Comparison of ENCODE assay signal across 18 cellular contexts in genomic region chr20:63054103-63054474, GRCh38. TPM values are rescaled to one million over a fixed set of nuclear protein-coding genes. Genes with fewer than 3 reads are reported as not detected.
DNase-seq lines count a peak whose midpoint lies in the region; ATAC-seq and TF ChIP-seq lines count a peak whose summit lies in the region.
"Had no signal": no experiment of that assay in that cellular context is flagged by ENCODE, and none has a peak within 500 bp of the region (broad histone marks: within the 10 kb centered on the region; RNA-seq: fewer than 3 reads in every experiment).

No MANE protein-coding gene starts in this region.

- WGBS in endodermal cell (ENCODE audit: insufficient coverage in 1 of 2, insufficient read length in 1 of 2), 2 experiments, result 92 to 96% methylated on average over 7 to 12 of the region's 12 CpGs

- H3K9me3 ChIP-seq in right atrium auricular region (no peaks in the 10 kb centered on the region), endodermal cell (ENCODE audit: control insufficient read depth, low read length) (peaks cover 11% of the 10 kb centered on the region)
- H3K9me3 ChIP-seq: Caco-2 had no signal

- intact Hi-C loops in left ventricle myocardium superior (cut with micrococcal nuclease), result no loop called here

- H3K4me1 ChIP-seq in right atrium auricular region (peaks cover 0 to 8% of the 10 kb centered on the region in 2 donors), endodermal cell (ENCODE audit: control insufficient read depth, insufficient read depth, low read length) (peaks cover 7% of the 10 kb centered on the region)

- no peak overlapping the region for H3K4me3 Mint-ChIP-seq in endodermal cell
- H3K4me3 Mint-ChIP-seq in osteocyte (ENCODE audit: unreplicated experiment), result no peak overlapping the region
- H3K4me3 Mint-ChIP-seq: HFFc6 had no signal

- ATAC-seq in left ventricle myocardium superior, result no peak
- no peak for ATAC-seq in HG02642 (IDR thresholded peaks at IDR 0.05; ENCODE audit: poor library complexity, unreplicated experiment)

- H3K4me1 Mint-ChIP-seq in endodermal cell (peaks cover 3% of the 10 kb centered on the region), osteocyte (ENCODE audit: unreplicated experiment) (no peaks in the 10 kb centered on the region)
- H3K4me1 Mint-ChIP-seq: CD4-positive, CD25-positive, alpha-beta regulatory T cell had no signal

- H3K36me3 Mint-ChIP-seq in endodermal cell (ENCODE audit: low read depth) (no peaks in the 10 kb centered on the region), osteocyte (ENCODE audit: unreplicated experiment) (no peaks in the 10 kb centered on the region)
- H3K36me3 Mint-ChIP-seq: CD4-positive, CD25-positive, alpha-beta regulatory T cell had no signal

- H3K27me3 Mint-ChIP-seq in endodermal cell (ENCODE audit: insufficient read depth) (peaks cover 10% of the 10 kb centered on the region), osteocyte (ENCODE audit: unreplicated experiment) (peaks cover 9% of the 10 kb centered on the region)
- H3K27me3 Mint-ChIP-seq: CD4-positive, CD25-positive, alpha-beta regulatory T cell had no signal

- H3K27ac ChIP-seq in right atrium auricular region (no peak overlapping the region), endodermal cell (ENCODE audit: low read depth, low read length) (no peak overlapping the region)

- no peaks in the 10 kb centered on the region for H3K36me3 ChIP-seq in right atrium auricular region
- H3K36me3 ChIP-seq in endodermal cell (ENCODE audit: control insufficient read depth, insufficient read depth, low read length), result no peaks in the 10 kb centered on the region

- H3K9me3 Mint-ChIP-seq in endodermal cell (peaks cover 4% of the 10 kb centered on the region), osteocyte (ENCODE audit: unreplicated experiment) (peaks cover 3% of the 10 kb centered on the region)
- H3K9me3 Mint-ChIP-seq: CD4-positive, CD25-positive, alpha-beta regulatory T cell had no signal

- no peak overlapping the region for H3K9ac ChIP-seq in endodermal cell (ENCODE audit: extremely low read depth, low read length, poor library complexity, severe bottlenecking)

- H3K4me3 ChIP-seq in right atrium auricular region (no peak overlapping the region), endodermal cell (ENCODE audit: low read length) (no peak overlapping the region)

- H3K27ac Mint-ChIP-seq in endodermal cell (no peak overlapping the region), osteocyte (ENCODE audit: unreplicated experiment) (no peak overlapping the region)
- H3K27ac Mint-ChIP-seq: CD4-positive, CD25-positive, alpha-beta regulatory T cell; HFFc6 had no signal

- peak; percentile 5 for DNase-seq in left ventricle myocardium superior
- DNase-seq in right atrium auricular region (ENCODE audit: low spot score), result no peak
- peak; percentile 30 for DNase-seq in endodermal cell
- DNase-seq in osteocyte (ENCODE audit: extremely low spot score, unreplicated experiment), result peak; percentile 62
- DNase-seq in GDM1 (lab: John Stamatoyannopoulos, UW), result no peak
- no peak for DNase-seq in NCI-H1417 (lab: John Stamatoyannopoulos, UW)
- DNase-seq: CD4-positive, CD25-positive, alpha-beta regulatory T cell; EL; HFFc6; KG1; NCI-H1048; NCI-H1694; NCI-H226; NCI-H524 treated with DMSO at 0.1 percent for 48 hours; SHP77 treated with DMSO at 0.1 percent for 48 hours had no signal

- no peak for TF ChIP-seq CTCF in right atrium auricular region (IDR thresholded peaks at IDR 0.05)
- TF ChIP-seq CTCF in endodermal cell (conservative IDR thresholded peaks at IDR 0.05), result no peak
- TF ChIP-seq CTCF in osteocyte (IDR thresholded peaks at IDR 0.05), result no peak

- H3K27me3 ChIP-seq in right atrium auricular region, result no peaks in the 10 kb centered on the region
- peaks cover 10% of the 10 kb centered on the region for H3K27me3 ChIP-seq in endodermal cell (ENCODE audit: control insufficient read depth, insufficient read depth, low read length, poor library complexity, severe bottlenecking)

RNA-seq across cellular contexts. Expression of gene BHLHE23, which starts 47.3 kb away (rescaled TPM):
- total RNA-seq in left ventricle myocardium superior (not detected), right atrium auricular region (not detected), endodermal cell (not detected), osteocyte (not detected in 2 replicates)
- polyA plus RNA-seq in endodermal cell (2013, experiment 1 of 2), result 1.2 TPM
- 0.46 TPM for polyA plus RNA-seq in endodermal cell (2013, experiment 2 of 2)
- total RNA-seq: CD4-positive, CD25-positive, alpha-beta regulatory T cell; HFFc6 had no signal
- polyA plus RNA-seq: CD4-positive, CD25-positive, alpha-beta regulatory T cell; H1 had no signal

Comparison
In these comparisons a context has a peak if more than half of its experiments do, and no peak if none do; other contexts are left out.
1. DNase-seq: peak in left ventricle myocardium superior (single experiment), endodermal cell (single experiment) and osteocyte (single experiment); none in right atrium auricular region (single experiment), GDM1 (single experiment) and NCI-H1417 (0 of 3).